ENCODE assay signal across 8 cellular contexts in genomic region chr9:116661037-116661954, GRCh38.
A peak's percentile ranks its signal among the peaks of the same experiment; 100 is the strongest.
DNase-seq lines count a peak whose midpoint lies in the region; TF ChIP-seq lines count a peak whose summit lies in the region.

No MANE protein-coding gene starts in this region.

- no peaks in the 10 kb centered on the region for H3K27me3 ChIP-seq in HL-60 (ENCODE audit: insufficient read depth, poor library complexity, severe bottlenecking)

- no peak overlapping the region for H3K4me3 ChIP-seq in HL-60 (replicated peaks; ENCODE audit: insufficient read depth, low read length)

- DNase-seq in ELF-1 (ENCODE audit: low read depth, low spot score) (peak; percentile 55), GM20000 (ENCODE audit: low spot score) (peak; percentile 65), HL-60 (ENCODE audit: low read depth in 1 of 2, low spot score in 1 of 2) (peak; percentile 12 to 20), NCI-H82 (lab: John Stamatoyannopoulos, UW) (peak; percentile 81), T47D (ENCODE audit: low read depth in 1 of 2, low spot score in 1 of 2) (peak; percentile 68 to 85), iris pigment epithelial cell (ENCODE audit: low read depth) (peak; percentile 79), stromal cell of bone marrow (ENCODE audit: low read depth) (peak; percentile 77), T1000 (lab: John Stamatoyannopoulos, UW) (no peak)

- in situ Hi-C loops in T47D (cut with HindIII; ENCODE audit: low pct_unique_long_range_greater_than_20kb, low sequenced_read_pairs): no loop called here

- TF ChIP-seq CTCF in GM20000 (IDR thresholded peaks at IDR 0.05; ENCODE audit: extremely low read depth, missing control alignments) (peak; percentile 62), HL-60 (IDR thresholded peaks at IDR 0.05; ENCODE audit: insufficient read depth, low read length) (peak; percentile 39)

- H3K27ac ChIP-seq in HL-60 (replicated peaks): no peak overlapping the region
